Comparison of ENCODE assay signal across 11 cellular contexts in genomic region chr12:130953783-130954543, GRCh38. TPM values are rescaled to one million over a fixed set of nuclear protein-coding genes. Genes with fewer than 3 reads are reported as not detected.
A peak's percentile ranks its signal among the peaks of the same experiment; 100 is the strongest.
DNase-seq lines count a peak whose midpoint lies in the region; ATAC-seq, FAIRE-seq and TF ChIP-seq lines count a peak whose summit lies in the region.
"Had no signal": no experiment of that assay in that cellular context is flagged by ENCODE, and none has a peak within 500 bp of the region (broad histone marks: within the 10 kb centered on the region; RNA-seq: fewer than 3 reads in every experiment).

Gene ADGRD1 (plus strand): TSS chr12:130953907. CDS start chr12:130954466, 559 bp downstream.

- peak within 1 kb of the TSS; percentile 17; the same call in 1 of the 3 replicates for H3K4me3 ChIP-seq in A549
- H3K4me3 ChIP-seq in MG63: peak within 1 kb of the TSS; percentile 28
- H3K4me3 ChIP-seq in fibroblast of mammary gland (ENCODE audit: control insufficient read depth, low read depth, low read length): no peak within 1 kb of the TSS

- H3K27me3 ChIP-seq in MG63: peaks cover 16% of the 10 kb centered on the region

- peaks cover 6 to 28% (median 17%) of the 10 kb centered on the region in 3 donors for H3K4me1 Mint-ChIP-seq in naive B cell
- H3K4me1 Mint-ChIP-seq in activated CD8-positive, alpha-beta T cell treated with anti-CD3 and anti-CD28 coated beads for 36 hours (ENCODE audit: low read depth): peaks cover 2% of the 10 kb centered on the region
- H3K4me1 Mint-ChIP-seq in activated naive CD8-positive, alpha-beta T cell treated with anti-CD3 and anti-CD28 coated beads for 36 hours: peaks cover 3% of the 10 kb centered on the region

- H3K27ac ChIP-seq in A549: no peak within 1 kb of the TSS

- H3K4me1 ChIP-seq in A549: no peaks in the 10 kb centered on the region

- H3K36me3 Mint-ChIP-seq in naive B cell: no peaks in the 10 kb centered on the region
- no peaks in the 10 kb centered on the region for H3K36me3 Mint-ChIP-seq in activated CD8-positive, alpha-beta T cell treated with anti-CD3 and anti-CD28 coated beads for 36 hours (ENCODE audit: low read depth)
- H3K36me3 Mint-ChIP-seq in activated naive CD8-positive, alpha-beta T cell treated with anti-CD3 and anti-CD28 coated beads for 36 hours: no peaks in the 10 kb centered on the region

- POLR2A ChIA-PET in A549 (lab: Yijun Ruan, JAX): no interaction called here
- POLR2A ChIA-PET in activated CD8-positive, alpha-beta T cell treated with anti-CD3 and anti-CD28 coated beads for 36 hours (lab: Charles Lee): no interaction called here

- peak within 1 kb of the TSS; percentile 6 to 91 (median 75) for H3K4me3 Mint-ChIP-seq in naive B cell
- no peak within 1 kb of the TSS for H3K4me3 Mint-ChIP-seq in activated CD8-positive, alpha-beta T cell treated with anti-CD3 and anti-CD28 coated beads for 36 hours
- H3K4me3 Mint-ChIP-seq in activated naive CD8-positive, alpha-beta T cell treated with anti-CD3 and anti-CD28 coated beads for 36 hours: no peak within 1 kb of the TSS
- H3K4me3 Mint-ChIP-seq: T-helper 1 cell treated with Interleukin-12 subunit alpha and Interleukin-12 subunit beta and Interleukin-4 antibody, amounts not matched to agents 30 μg/mL and 1 μg/mL, for 36 hours had no signal

- peak; percentile 57 to 64; a peak in 4 of 6 replicates for ATAC-seq in A549
- peak in 1 of 2 donors; percentile 21 for ATAC-seq in naive B cell (ENCODE audit: low read depth in 2 of 2)
- no peak for ATAC-seq in activated CD8-positive, alpha-beta T cell treated with anti-CD3 and anti-CD28 coated beads for 36 hours

- 12% methylated on average over 24 of the region's 24 CpGs for WGBS in A549 (ENCODE audit: missing lambda C conversion rate)

- no peak for TF ChIP-seq CTCF in A549 (IDR thresholded peaks at IDR 0.05)
- TF ChIP-seq CTCF in fibroblast of mammary gland (conservative IDR thresholded peaks at IDR 0.05; ENCODE audit: control insufficient read depth, insufficient read depth, low read depth, low read length): no peak
- no peak for TF ChIP-seq CTCF in activated CD8-positive, alpha-beta T cell treated with anti-CD3 and anti-CD28 coated beads for 36 hours (IDR thresholded peaks at IDR 0.05)

- TF ChIP-seq EP300 in A549 (IDR thresholded peaks at IDR 0.05): no peak

- no peak for TF ChIP-seq POLR2A in A549 (IDR thresholded peaks at IDR 0.05; ENCODE audit: low read length)

- H3K9me3 Mint-ChIP-seq in naive B cell: peaks cover 0 to 2% (median 0%) of the 10 kb centered on the region in 7 donors
- no peaks in the 10 kb centered on the region for H3K9me3 Mint-ChIP-seq in activated CD8-positive, alpha-beta T cell treated with anti-CD3 and anti-CD28 coated beads for 36 hours
- H3K9me3 Mint-ChIP-seq in activated naive CD8-positive, alpha-beta T cell treated with anti-CD3 and anti-CD28 coated beads for 36 hours: no peaks in the 10 kb centered on the region
- H3K9me3 Mint-ChIP-seq: T-helper 1 cell treated with Interleukin-12 subunit alpha and Interleukin-12 subunit beta and Interleukin-4 antibody, amounts not matched to agents 30 μg/mL and 1 μg/mL, for 36 hours had no signal

- peak within 1 kb of the TSS; percentile 54 for H3K4me2 ChIP-seq in A549

- intact Hi-C loops in activated CD8-positive, alpha-beta T cell treated with anti-CD3 and anti-CD28 coated beads for 36 hours (cut with micrococcal nuclease): no loop called here

- peak within 1 kb of the TSS in 5 of 6 donors; percentile 9 to 89 (median 61) for H3K27ac Mint-ChIP-seq in naive B cell
- H3K27ac Mint-ChIP-seq in activated CD8-positive, alpha-beta T cell treated with anti-CD3 and anti-CD28 coated beads for 36 hours: no peak within 1 kb of the TSS
- H3K27ac Mint-ChIP-seq in activated naive CD8-positive, alpha-beta T cell treated with anti-CD3 and anti-CD28 coated beads for 36 hours: no peak within 1 kb of the TSS
- H3K27ac Mint-ChIP-seq: T-helper 1 cell treated with Interleukin-12 subunit alpha and Interleukin-12 subunit beta and Interleukin-4 antibody, amounts not matched to agents 30 μg/mL and 1 μg/mL, for 36 hours had no signal

- H3K27me3 Mint-ChIP-seq in naive B cell: peaks cover 18 to 27% (median 23%) of the 10 kb centered on the region in 3 donors
- peaks cover 22% of the 10 kb centered on the region for H3K27me3 Mint-ChIP-seq in activated CD8-positive, alpha-beta T cell treated with anti-CD3 and anti-CD28 coated beads for 36 hours
- peaks cover 35% of the 10 kb centered on the region for H3K27me3 Mint-ChIP-seq in activated naive CD8-positive, alpha-beta T cell treated with anti-CD3 and anti-CD28 coated beads for 36 hours

- DNase-seq in A549 (ENCODE audit: low read depth in 1 of 2, low spot score in 1 of 2) (peak; percentile 25 to 26), MG63 (peak; percentile 48), fibroblast of mammary gland (ENCODE audit: low read depth) (peak; percentile 47), naive B cell (no peak)
- no peak for DNase-seq in activated CD8-positive, alpha-beta T cell treated with anti-CD3 and anti-CD28 coated beads for 36 hours
- no peak for DNase-seq in activated naive CD4-positive, alpha-beta T cell treated with Interleukin-2 at 50 U/mL for 16 hours
- no peak for DNase-seq in activated naive CD8-positive, alpha-beta T cell treated with anti-CD3 and anti-CD28 coated beads for 36 hours
- DNase-seq in activated CD4-positive, CD25-positive, alpha-beta regulatory T cell treated with anti-CD3 and anti-CD28 coated beads, Interleukin-2, amount 50 U/mL, for 72 hours: no peak
- DNase-seq: erythroblast had no signal

- TF ChIP-seq RAD21 in A549 (conservative IDR thresholded peaks at IDR 0.05 in 1 of 2, IDR thresholded peaks at IDR 0.05 in 1 of 2): no peak

- CTCF ChIA-PET in A549 (lab: Yijun Ruan, JAX): interaction anchor here (1.4 kb wide), 1 partner anchor 9 kb away, joined by 3 read pairs; no protein-coding TSS in a partner anchor
- CTCF ChIA-PET in activated CD8-positive, alpha-beta T cell treated with anti-CD3 and anti-CD28 coated beads for 36 hours (lab: Charles Lee): no interaction called here

- no peak for FAIRE-seq in A549 (lab: Jason Lieb, UNC)

- no peaks in the 10 kb centered on the region for H3K9me3 ChIP-seq in A549
- no peaks in the 10 kb centered on the region for H3K9me3 ChIP-seq in MG63

- H3K36me3 ChIP-seq in MG63: no peaks in the 10 kb centered on the region

TF ChIP-seq in A549, 52 proteins besides CTCF, POLR2A, EP300 and RAD21 (continues in another document):
- TF ChIP-seq RARB (CRISPR knock-in tag; IDR thresholded peaks at IDR 0.05) (no peak), REST (IDR thresholded peaks at IDR 0.05) (no peak), SMC3 (IDR thresholded peaks at IDR 0.05) (no peak), NR3C1 (IDR thresholded peaks at IDR 0.05) (no peak), EHF (CRISPR knock-in tag; IDR thresholded peaks at IDR 0.05) (no peak), EHMT2 (IDR thresholded peaks at IDR 0.05; ENCODE audit: low read depth) (no peak), JUNB (IDR thresholded peaks at IDR 0.05) (no peak), FOSB (CRISPR knock-in tag; IDR thresholded peaks at IDR 0.05) (no peak), HDAC2 (IDR thresholded peaks at IDR 0.05) (no peak), MAX (IDR thresholded peaks at IDR 0.05) (no peak)

RNA-seq across cellular contexts. Expression of gene ADGRD1, which starts in this region (rescaled TPM):
- polyA plus RNA-seq in A549 (2011; rRNA removed): 1.3 and 1.5 TPM in 2 replicates
- 0.96 and 1.1 TPM in 2 replicates for polyA plus RNA-seq in A549 (2012; cell fraction: cytosol; rRNA removed)
- 2.4 and 3.1 TPM in 2 replicates for polyA plus RNA-seq in A549 (2012; cell fraction: nucleus; rRNA removed)
- polyA plus RNA-seq in A549 (2017; fragmentation: RNase III; extraction: RNeasy Plus Mini Kit Qiagen cat#74134 plus additional on column Dnase treatment): 0.29 to 0.91 TPM (median 0.36 TPM) in 3 replicates
- 0.88 and 2.3 TPM in 2 replicates for polyA minus RNA-seq in A549 (2011; rRNA and poly(A)+ RNA removed)
- total RNA-seq in MG63 (2014; rRNA removed; shearing (Covaris generic); ENCODE audit: low replicate concordance): 0.89 and 5.3 TPM in 2 replicates
- polyA plus RNA-seq in naive B cell (ENCODE audit: low read depth in 6 of 6): 1 to 10 TPM in 5 of 6 donors, under 1 TPM in 1; 0.26 to 6.6 (median 1.9) TPM
- under 1 TPM; 0.27 to 0.65 TPM for total RNA-seq in activated CD8-positive, alpha-beta T cell treated with anti-CD3 and anti-CD28 coated beads for 36 hours
- total RNA-seq in activated naive CD8-positive, alpha-beta T cell treated with anti-CD3 and anti-CD28 coated beads for 36 hours: under 1 TPM in 1 of 2 experiments, not detected in 1; 0.38 TPM
- total RNA-seq: A673 had no signal

Comparison
In these comparisons a context has a peak if more than half of its experiments do, and no peak if none do; other contexts are left out.
1. DNase-seq: peak in A549 (2 of 2), MG63 (single experiment) and fibroblast of mammary gland (single experiment); none in naive B cell (single experiment), activated CD8-positive, alpha-beta T cell treated with anti-CD3 and anti-CD28 coated beads for 36 hours (single experiment), activated naive CD4-positive, alpha-beta T cell treated with Interleukin-2 at 50 U/mL for 16 hours (single experiment), activated naive CD8-positive, alpha-beta T cell treated with anti-CD3 and anti-CD28 coated beads for 36 hours (single experiment) and activated CD4-positive, CD25-positive, alpha-beta regulatory T cell treated with anti-CD3 and anti-CD28 coated beads, Interleukin-2, amount 50 U/mL, for 72 hours (single experiment).
2. H3K27ac Mint-ChIP-seq: peak in naive B cell (5 of 6); none in activated CD8-positive, alpha-beta T cell treated with anti-CD3 and anti-CD28 coated beads for 36 hours (single experiment) and activated naive CD8-positive, alpha-beta T cell treated with anti-CD3 and anti-CD28 coated beads for 36 hours (single experiment).
3. H3K4me3 Mint-ChIP-seq: peak in naive B cell (8 of 8); none in activated CD8-positive, alpha-beta T cell treated with anti-CD3 and anti-CD28 coated beads for 36 hours (single experiment) and activated naive CD8-positive, alpha-beta T cell treated with anti-CD3 and anti-CD28 coated beads for 36 hours (single experiment).